Comparison of ENCODE assay signal across 1 cellular context in the genomic region with DNA sequence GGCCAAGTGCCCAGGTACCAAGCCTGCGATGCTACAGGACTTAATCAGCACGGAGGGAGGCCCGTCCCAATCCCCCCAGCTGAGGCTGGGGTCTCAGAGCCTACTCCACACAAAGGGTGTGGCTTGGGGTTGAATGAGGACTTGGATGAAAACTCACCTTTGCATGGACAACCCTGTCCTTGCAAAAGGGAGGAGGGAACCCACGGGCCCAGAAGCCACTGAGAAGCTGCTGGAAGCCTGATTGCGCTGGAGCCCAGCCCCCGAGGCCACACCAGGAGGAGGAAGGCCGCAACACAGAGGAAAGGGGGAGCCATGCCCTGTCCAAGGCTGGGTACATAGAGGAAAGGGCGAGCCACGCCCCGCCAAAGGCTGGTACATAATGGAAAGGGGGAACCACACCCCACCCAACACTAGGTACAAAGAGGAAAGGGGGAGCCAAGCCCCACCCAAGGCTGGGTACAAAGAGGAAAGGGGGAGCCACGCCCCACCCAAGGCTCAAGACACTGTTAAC.
TF ChIP-seq lines count a peak whose summit lies in the region.

No MANE protein-coding gene starts in this region.

TF ChIP-seq in H1, 55 proteins besides CTCF, POLR2A, EP300 and RAD21:
- no peak for TF ChIP-seq CTBP2 (IDR thresholded peaks at IDR 0.05; ENCODE audit: borderline replicate concordance, insufficient read depth, insufficient read length, low read length)
- TF ChIP-seq SUZ12 (IDR thresholded peaks at IDR 0.05; ENCODE audit: low read length) = no peak
- no peak for TF ChIP-seq NANOG (IDR thresholded peaks at IDR 0.05; ENCODE audit: insufficient read depth, low read depth, low read length, poor library complexity, severe bottlenecking)
- TF ChIP-seq KDM4A (IDR thresholded peaks at IDR 0.05; ENCODE audit: low read depth, low read length, severe bottlenecking) = no peak
- no peak for TF ChIP-seq CHD2 (IDR thresholded peaks at IDR 0.05; ENCODE audit: low read length)
- TF ChIP-seq SRF (IDR thresholded peaks at IDR 0.05; ENCODE audit: low read depth, low read length) = no peak
- no peak for TF ChIP-seq KDM5A (IDR thresholded peaks at IDR 0.05; ENCODE audit: low read length)
- TF ChIP-seq, protein P1, sequence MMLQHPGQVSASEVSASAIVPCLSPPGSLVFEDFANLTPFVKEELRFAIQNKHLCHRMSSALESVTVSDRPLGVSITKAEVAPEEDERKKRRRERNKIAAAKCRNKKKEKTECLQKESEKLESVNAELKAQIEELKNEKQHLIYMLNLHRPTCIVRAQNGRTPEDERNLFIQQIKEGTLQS (IDR thresholded peaks at IDR 0.05; ENCODE audit: insufficient read depth, low read depth, low read length) = no peak
- no peak for TF ChIP-seq JUN (IDR thresholded peaks at IDR 0.05; ENCODE audit: low read depth, low read length)
- no peak for TF ChIP-seq GTF2F1 (IDR thresholded peaks at IDR 0.05; ENCODE audit: borderline replicate concordance, low read depth, low read length)
- TF ChIP-seq RBBP5 (IDR thresholded peaks at IDR 0.05; ENCODE audit: borderline replicate concordance, low read depth, low read length) = no peak
- no peak for TF ChIP-seq CEBPB (IDR thresholded peaks at IDR 0.05; ENCODE audit: low read depth, low read length)
